Comparison of ENCODE assay signal across 1 cellular context in genomic region chr17:27974531-27975145, GRCh38.
TF ChIP-seq lines count a peak whose summit lies in the region.

No MANE protein-coding gene starts in this region.

TF ChIP-seq in GM23338, 12 proteins besides CTCF, POLR2A, EP300 and RAD21 (continued from another document):
- no peak for TF ChIP-seq ETS1 (IDR thresholded peaks at IDR 0.05)
- TF ChIP-seq JUNB (IDR thresholded peaks at IDR 0.05; ENCODE audit: unreplicated experiment) = no peak
